Comparison of ENCODE assay signal across 1 cellular context in the genomic region with DNA sequence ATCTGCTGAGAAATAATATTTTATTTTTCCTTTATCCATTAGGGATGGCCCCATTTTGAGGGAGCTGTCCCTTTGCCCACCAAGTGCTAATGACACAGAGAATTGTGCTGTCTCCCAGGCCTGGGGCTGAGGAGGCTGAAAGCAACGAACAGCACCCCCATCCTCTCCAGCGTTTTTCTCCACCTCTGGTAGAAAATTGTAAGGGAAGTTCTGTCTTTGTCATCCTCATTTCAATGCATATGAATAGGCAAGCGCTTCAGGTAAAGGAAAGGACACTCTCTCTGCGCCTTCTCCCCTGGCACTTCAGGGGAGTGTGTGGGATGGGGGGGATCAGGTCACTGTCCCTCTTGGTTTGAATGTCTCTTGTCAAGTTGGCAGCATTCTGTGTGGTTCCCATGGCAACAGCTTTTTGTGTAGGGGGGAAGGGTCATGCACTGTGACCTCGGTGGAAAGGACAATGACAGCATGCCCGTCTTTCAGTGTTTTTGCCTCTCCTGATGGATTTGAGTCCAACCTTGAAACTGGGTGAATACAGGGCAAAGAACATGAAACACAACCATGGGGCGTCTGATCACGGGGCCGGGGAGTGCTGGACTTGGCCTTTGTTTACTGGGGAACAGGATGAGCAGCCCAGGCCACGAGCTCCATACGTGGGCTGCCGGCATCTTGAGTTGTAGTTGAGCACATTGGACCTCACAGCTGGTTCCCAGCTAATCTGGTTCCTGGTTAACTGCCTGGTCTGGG.
A peak's percentile ranks its signal among the peaks of the same experiment; 100 is the strongest.
TF ChIP-seq lines count a peak whose summit lies in the region.

No MANE protein-coding gene starts in this region.

TF ChIP-seq in HepG2, 621 proteins besides CTCF, POLR2A, EP300 and RAD21 (continued from another document):
- TF ChIP-seq, protein P1, sequence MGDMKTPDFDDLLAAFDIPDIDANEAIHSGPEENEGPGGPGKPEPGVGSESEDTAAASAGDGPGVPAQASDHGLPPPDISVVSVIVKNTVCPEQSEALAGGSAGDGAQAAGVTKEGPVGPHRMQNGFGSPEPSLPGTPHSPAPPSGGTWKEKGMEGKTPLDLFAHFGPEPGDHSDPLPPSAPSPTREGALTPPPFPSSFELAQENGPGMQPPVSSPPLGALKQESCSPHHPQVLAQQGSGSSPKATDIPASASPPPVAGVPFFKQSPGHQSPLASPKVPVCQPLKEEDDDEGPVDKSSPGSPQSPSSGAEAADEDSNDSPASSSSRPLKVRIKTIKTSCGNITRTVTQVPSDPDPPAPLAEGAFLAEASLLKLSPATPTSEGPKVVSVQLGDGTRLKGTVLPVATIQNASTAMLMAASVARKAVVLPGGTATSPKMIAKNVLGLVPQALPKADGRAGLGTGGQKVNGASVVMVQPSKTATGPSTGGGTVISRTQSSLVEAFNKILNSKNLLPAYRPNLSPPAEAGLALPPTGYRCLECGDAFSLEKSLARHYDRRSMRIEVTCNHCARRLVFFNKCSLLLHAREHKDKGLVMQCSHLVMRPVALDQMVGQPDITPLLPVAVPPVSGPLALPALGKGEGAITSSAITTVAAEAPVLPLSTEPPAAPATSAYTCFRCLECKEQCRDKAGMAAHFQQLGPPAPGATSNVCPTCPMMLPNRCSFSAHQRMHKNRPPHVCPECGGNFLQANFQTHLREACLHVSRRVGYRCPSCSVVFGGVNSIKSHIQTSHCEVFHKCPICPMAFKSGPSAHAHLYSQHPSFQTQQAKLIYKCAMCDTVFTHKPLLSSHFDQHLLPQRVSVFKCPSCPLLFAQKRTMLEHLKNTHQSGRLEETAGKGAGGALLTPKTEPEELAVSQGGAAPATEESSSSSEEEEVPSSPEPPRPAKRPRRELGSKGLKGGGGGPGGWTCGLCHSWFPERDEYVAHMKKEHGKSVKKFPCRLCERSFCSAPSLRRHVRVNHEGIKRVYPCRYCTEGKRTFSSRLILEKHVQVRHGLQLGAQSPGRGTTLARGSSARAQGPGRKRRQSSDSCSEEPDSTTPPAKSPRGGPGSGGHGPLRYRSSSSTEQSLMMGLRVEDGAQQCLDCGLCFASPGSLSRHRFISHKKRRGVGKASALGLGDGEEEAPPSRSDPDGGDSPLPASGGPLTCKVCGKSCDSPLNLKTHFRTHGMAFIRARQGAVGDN (CRISPR knock-in tag; IDR thresholded peaks at IDR 0.05) = 0 out of 2 replicates have a peak, but pooled peaks have one; percentile 17
- TF ChIP-seq, protein P2, sequence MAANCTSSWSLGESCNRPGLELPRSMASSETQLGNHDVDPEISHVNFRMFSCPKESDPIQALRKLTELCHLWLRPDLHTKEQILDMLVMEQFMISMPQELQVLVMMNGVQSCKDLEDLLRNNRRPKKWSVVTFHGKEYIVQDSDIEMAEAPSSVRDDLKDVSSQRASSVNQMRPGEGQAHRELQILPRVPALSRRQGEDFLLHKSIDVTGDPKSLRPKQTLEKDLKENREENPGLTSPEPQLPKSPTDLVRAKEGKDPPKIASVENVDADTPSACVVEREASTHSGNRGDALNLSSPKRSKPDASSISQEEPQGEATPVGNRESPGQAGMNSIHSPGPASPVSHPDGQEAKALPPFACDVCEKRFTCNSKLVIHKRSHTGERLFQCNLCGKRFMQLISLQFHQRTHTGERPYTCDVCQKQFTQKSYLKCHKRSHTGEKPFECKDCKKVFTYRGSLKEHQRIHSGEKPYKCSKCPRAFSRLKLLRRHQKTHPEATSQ (CRISPR knock-in tag; IDR thresholded peaks at IDR 0.05; ENCODE audit: borderline replicate concordance) = no peak
- TF ChIP-seq ZNF121 (CRISPR knock-in tag; IDR thresholded peaks at IDR 0.05) (no peak), FOXO1 (CRISPR knock-in tag; IDR thresholded peaks at IDR 0.05) (0 out of 2 replicates have a peak, but pooled peaks have one; percentile 11), SOX5 (CRISPR knock-in tag; IDR thresholded peaks at IDR 0.05; ENCODE audit: borderline replicate concordance) (peak; percentile 48; the same call in 1 of the 2 replicates), KDM5B (CRISPR knock-in tag; IDR thresholded peaks at IDR 0.05; ENCODE audit: borderline replicate concordance) (no peak), FLYWCH1 (CRISPR knock-in tag; IDR thresholded peaks at IDR 0.05) (no peak), ZNF468 (CRISPR knock-in tag; IDR thresholded peaks at IDR 0.05) (no peak), DMAP1 (CRISPR knock-in tag; IDR thresholded peaks at IDR 0.05) (no peak), MXI1 (IDR thresholded peaks at IDR 0.05; ENCODE audit: borderline replicate concordance, low read depth, low read length) (no peak), POGZ (CRISPR knock-in tag; IDR thresholded peaks at IDR 0.05) (no peak), MEIS1 (CRISPR knock-in tag; IDR thresholded peaks at IDR 0.05; ENCODE audit: borderline replicate concordance) (no peak), NONO (IDR thresholded peaks at IDR 0.05) (no peak), NONO (CRISPR knock-in tag; conservative IDR thresholded peaks at IDR 0.05) (no peak), ZNF777 (CRISPR knock-in tag; IDR thresholded peaks at IDR 0.05) (no peak), ZFP82 (CRISPR knock-in tag; IDR thresholded peaks at IDR 0.05; ENCODE audit: borderline replicate concordance) (no peak), ZNF24 (IDR thresholded peaks at IDR 0.05) (no peak), SMAD3 (CRISPR knock-in tag; IDR thresholded peaks at IDR 0.05) (no peak), SAP130 (CRISPR knock-in tag; IDR thresholded peaks at IDR 0.05; ENCODE audit: low read depth) (no peak), ZNF225 (CRISPR knock-in tag; IDR thresholded peaks at IDR 0.05) (no peak), PHF8 (CRISPR knock-in tag; IDR thresholded peaks at IDR 0.05) (no peak), MED8 (CRISPR knock-in tag; IDR thresholded peaks at IDR 0.05; ENCODE audit: insufficient replicate concordance) (no peak), NR2C2 (CRISPR knock-in tag; IDR thresholded peaks at IDR 0.05; ENCODE audit: borderline replicate concordance) (peak; percentile 21; the same call in 1 of the 2 replicates), KLF6 (CRISPR knock-in tag; IDR thresholded peaks at IDR 0.05) (no peak)
- TF ChIP-seq, protein P3, sequence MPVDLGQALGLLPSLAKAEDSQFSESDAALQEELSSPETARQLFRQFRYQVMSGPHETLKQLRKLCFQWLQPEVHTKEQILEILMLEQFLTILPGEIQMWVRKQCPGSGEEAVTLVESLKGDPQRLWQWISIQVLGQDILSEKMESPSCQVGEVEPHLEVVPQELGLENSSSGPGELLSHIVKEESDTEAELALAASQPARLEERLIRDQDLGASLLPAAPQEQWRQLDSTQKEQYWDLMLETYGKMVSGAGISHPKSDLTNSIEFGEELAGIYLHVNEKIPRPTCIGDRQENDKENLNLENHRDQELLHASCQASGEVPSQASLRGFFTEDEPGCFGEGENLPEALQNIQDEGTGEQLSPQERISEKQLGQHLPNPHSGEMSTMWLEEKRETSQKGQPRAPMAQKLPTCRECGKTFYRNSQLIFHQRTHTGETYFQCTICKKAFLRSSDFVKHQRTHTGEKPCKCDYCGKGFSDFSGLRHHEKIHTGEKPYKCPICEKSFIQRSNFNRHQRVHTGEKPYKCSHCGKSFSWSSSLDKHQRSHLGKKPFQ (CRISPR knock-in tag; IDR thresholded peaks at IDR 0.05; ENCODE audit: insufficient replicate concordance) = no peak
- TF ChIP-seq, protein P4, sequence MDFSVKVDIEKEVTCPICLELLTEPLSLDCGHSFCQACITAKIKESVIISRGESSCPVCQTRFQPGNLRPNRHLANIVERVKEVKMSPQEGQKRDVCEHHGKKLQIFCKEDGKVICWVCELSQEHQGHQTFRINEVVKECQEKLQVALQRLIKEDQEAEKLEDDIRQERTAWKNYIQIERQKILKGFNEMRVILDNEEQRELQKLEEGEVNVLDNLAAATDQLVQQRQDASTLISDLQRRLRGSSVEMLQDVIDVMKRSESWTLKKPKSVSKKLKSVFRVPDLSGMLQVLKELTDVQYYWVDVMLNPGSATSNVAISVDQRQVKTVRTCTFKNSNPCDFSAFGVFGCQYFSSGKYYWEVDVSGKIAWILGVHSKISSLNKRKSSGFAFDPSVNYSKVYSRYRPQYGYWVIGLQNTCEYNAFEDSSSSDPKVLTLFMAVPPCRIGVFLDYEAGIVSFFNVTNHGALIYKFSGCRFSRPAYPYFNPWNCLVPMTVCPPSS (IDR thresholded peaks at IDR 0.05) = no peak
- TF ChIP-seq, protein P5, sequence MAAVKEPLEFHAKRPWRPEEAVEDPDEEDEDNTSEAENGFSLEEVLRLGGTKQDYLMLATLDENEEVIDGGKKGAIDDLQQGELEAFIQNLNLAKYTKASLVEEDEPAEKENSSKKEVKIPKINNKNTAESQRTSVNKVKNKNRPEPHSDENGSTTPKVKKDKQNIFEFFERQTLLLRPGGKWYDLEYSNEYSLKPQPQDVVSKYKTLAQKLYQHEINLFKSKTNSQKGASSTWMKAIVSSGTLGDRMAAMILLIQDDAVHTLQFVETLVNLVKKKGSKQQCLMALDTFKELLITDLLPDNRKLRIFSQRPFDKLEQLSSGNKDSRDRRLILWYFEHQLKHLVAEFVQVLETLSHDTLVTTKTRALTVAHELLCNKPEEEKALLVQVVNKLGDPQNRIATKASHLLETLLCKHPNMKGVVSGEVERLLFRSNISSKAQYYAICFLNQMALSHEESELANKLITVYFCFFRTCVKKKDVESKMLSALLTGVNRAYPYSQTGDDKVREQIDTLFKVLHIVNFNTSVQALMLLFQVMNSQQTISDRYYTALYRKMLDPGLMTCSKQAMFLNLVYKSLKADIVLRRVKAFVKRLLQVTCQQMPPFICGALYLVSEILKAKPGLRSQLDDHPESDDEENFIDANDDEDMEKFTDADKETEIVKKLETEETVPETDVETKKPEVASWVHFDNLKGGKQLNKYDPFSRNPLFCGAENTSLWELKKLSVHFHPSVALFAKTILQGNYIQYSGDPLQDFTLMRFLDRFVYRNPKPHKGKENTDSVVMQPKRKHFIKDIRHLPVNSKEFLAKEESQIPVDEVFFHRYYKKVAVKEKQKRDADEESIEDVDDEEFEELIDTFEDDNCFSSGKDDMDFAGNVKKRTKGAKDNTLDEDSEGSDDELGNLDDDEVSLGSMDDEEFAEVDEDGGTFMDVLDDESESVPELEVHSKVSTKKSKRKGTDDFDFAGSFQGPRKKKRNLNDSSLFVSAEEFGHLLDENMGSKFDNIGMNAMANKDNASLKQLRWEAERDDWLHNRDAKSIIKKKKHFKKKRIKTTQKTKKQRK (IDR thresholded peaks at IDR 0.05; ENCODE audit: low read length) = no peak
- TF ChIP-seq, protein P6, sequence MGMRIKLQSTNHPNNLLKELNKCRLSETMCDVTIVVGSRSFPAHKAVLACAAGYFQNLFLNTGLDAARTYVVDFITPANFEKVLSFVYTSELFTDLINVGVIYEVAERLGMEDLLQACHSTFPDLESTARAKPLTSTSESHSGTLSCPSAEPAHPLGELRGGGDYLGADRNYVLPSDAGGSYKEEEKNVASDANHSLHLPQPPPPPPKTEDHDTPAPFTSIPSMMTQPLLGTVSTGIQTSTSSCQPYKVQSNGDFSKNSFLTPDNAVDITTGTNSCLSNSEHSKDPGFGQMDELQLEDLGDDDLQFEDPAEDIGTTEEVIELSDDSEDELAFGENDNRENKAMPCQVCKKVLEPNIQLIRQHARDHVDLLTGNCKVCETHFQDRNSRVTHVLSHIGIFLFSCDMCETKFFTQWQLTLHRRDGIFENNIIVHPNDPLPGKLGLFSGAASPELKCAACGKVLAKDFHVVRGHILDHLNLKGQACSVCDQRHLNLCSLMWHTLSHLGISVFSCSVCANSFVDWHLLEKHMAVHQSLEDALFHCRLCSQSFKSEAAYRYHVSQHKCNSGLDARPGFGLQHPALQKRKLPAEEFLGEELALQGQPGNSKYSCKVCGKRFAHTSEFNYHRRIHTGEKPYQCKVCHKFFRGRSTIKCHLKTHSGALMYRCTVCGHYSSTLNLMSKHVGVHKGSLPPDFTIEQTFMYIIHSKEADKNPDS (CRISPR knock-in tag; IDR thresholded peaks at IDR 0.05) = no peak
